Comparison of ENCODE assay signal across 8 cellular contexts in genomic region chr1:44739361-44740178, GRCh38. TPM values are rescaled to one million over a fixed set of nuclear protein-coding genes. Genes with fewer than 3 reads are reported as not detected.
DNase-seq lines count a peak whose midpoint lies in the region; ATAC-seq, FAIRE-seq and TF ChIP-seq lines count a peak whose summit lies in the region.

Gene KIF2C (plus strand): TSS chr1:44739837. CDS start chr1:44739933, 96 bp downstream.

- peaks cover 0 to 8% (median 5%) of the 10 kb centered on the region in 3 donors for H3K4me1 ChIP-seq in pancreas
- H3K4me1 ChIP-seq in tibial nerve: peaks cover 0 to 9% (median 3%) of the 10 kb centered on the region in 4 donors

- peak within 1 kb of the TSS; percentile 83 for H3K4me3 ChIP-seq in GM12864 (ENCODE audit: low read depth, low read length)
- H3K4me3 ChIP-seq in pancreas: peak within 1 kb of the TSS; percentile 26 to 53 (median 38)
- peak within 1 kb of the TSS; percentile 45 to 66 (median 60) for H3K4me3 ChIP-seq in tibial nerve

- no peaks in the 10 kb centered on the region for H3K9me3 ChIP-seq in pancreas
- H3K9me3 ChIP-seq in tibial nerve: no peaks in the 10 kb centered on the region

- TF ChIP-seq EP300 in tibial nerve (IDR thresholded peaks at IDR 0.05): peak; percentile 94 to 98

- H3K36me3 ChIP-seq in pancreas (no peaks in the 10 kb centered on the region), tibial nerve (no peaks in the 10 kb centered on the region)

- DNase-seq in GM12864 (ENCODE audit: low read depth) (peak; percentile 92), NCI-H1417 (lab: John Stamatoyannopoulos, UW) (peak; percentile 96 to 98 (median 98)), SW 1271 (lab: John Stamatoyannopoulos, UW) (peak; percentile 79 to 94), Right ventricle myocardium superior (peak; percentile 98), pancreas (peak; percentile 95 to 98 (median 96)), tibial nerve (ENCODE audit: low spot score in 2 of 2) (peak; percentile 94 to 95)
- DNase-seq in activated naive CD8-positive, alpha-beta T cell treated with anti-CD3 and anti-CD28 coated beads, Interleukin-2, amount 50 U/mL, for 16 hours (ENCODE audit: low read depth, low spot score): peak; percentile 97

- WGBS in pancreas, 2 donors: 1% methylated on average over 56 to 57 of the region's 57 CpGs
- WGBS in tibial nerve, 2 donors: 0 to 2% methylated on average over 37 to 43 of the region's 57 CpGs

- H3K27me3 ChIP-seq in pancreas: no peaks in the 10 kb centered on the region
- no peaks in the 10 kb centered on the region for H3K27me3 ChIP-seq in tibial nerve

- H3K27ac ChIP-seq in pancreas: peak within 1 kb of the TSS; percentile 63 to 91 (median 76)
- peak within 1 kb of the TSS; percentile 83 to 95 (median 91) for H3K27ac ChIP-seq in tibial nerve

- intact Hi-C loops in Right ventricle myocardium superior (cut with DNase I): no loop called here
- intact Hi-C loops in pancreas (cut with DNase I): no loop called here

- no peak for TF ChIP-seq CTCF in GM12864 (IDR thresholded peaks at IDR 0.05; ENCODE audit: low read depth, low read length, missing control alignments)
- no peak for TF ChIP-seq CTCF in pancreas (IDR thresholded peaks at IDR 0.05)
- peak in 1 of 5 experiments; percentile 45 for TF ChIP-seq CTCF in tibial nerve (IDR thresholded peaks at IDR 0.05)

- peak; percentile 90 for FAIRE-seq in pancreas (lab: Jason Lieb, UNC)

- peak; percentile 21 to 80 for TF ChIP-seq POLR2A in tibial nerve (IDR thresholded peaks at IDR 0.05)

- ATAC-seq in HG02759 (IDR thresholded peaks at IDR 0.05; ENCODE audit: unreplicated experiment) (peak; percentile 98), Right ventricle myocardium superior (ENCODE audit: poor library complexity) (peak; percentile 100), pancreas (peak; percentile 100)

RNA-seq across cellular contexts. Expression of gene KIF2C, which starts in this region (rescaled TPM):
- total RNA-seq in Right ventricle myocardium superior (1.00 TPM), pancreas (1 to 10 TPM in 2 of 6 donors, under 1 TPM in 3, not detected in 1; 0.12 to 1.6 (median 0.44) TPM), tibial nerve (1 to 10 TPM in 2 of 4 donors, under 1 TPM in 1, not detected in 1; 0.63 to 3.3 (median 2.7) TPM)
- under 1 TPM; 0.30 to 0.40 TPM for polyA plus RNA-seq in pancreas

Comparison
In these comparisons a context has a peak if more than half of its experiments do, and no peak if none do; other contexts are left out.
1. Peak in every context shown above with its lines: DNase-seq, ATAC-seq, H3K4me3 ChIP-seq and H3K27ac ChIP-seq.
2. Peak in DNase-seq and ATAC-seq in Right ventricle myocardium superior; RNA of the gene not detected or under 1 TPM.